In the genomic region with DNA sequence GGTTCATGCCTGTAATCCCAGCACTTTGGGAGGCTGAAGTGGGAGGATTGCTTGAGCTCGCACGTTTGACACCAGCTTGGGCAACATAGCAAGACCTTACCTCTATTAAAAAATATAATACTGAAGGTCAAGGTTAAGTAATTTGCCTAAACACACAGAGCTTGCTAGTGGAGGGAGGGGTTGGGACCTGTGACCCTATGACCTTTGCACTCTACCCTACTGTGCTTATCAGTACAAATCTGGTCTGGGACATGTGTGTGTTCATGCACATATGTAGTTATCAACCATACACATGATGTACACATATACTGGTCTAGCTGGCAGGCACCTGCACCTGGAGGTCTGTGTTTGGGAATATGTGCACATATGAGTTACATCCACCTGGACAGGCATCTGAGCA, we compare ENCODE assay signal across 1 cellular context.
TF ChIP-seq lines count a peak whose summit lies in the region.

No MANE protein-coding gene starts in this region.

TF ChIP-seq in HepG2, 621 proteins besides CTCF, POLR2A, EP300 and RAD21 (continued from another document):
- TF ChIP-seq, protein P1, sequence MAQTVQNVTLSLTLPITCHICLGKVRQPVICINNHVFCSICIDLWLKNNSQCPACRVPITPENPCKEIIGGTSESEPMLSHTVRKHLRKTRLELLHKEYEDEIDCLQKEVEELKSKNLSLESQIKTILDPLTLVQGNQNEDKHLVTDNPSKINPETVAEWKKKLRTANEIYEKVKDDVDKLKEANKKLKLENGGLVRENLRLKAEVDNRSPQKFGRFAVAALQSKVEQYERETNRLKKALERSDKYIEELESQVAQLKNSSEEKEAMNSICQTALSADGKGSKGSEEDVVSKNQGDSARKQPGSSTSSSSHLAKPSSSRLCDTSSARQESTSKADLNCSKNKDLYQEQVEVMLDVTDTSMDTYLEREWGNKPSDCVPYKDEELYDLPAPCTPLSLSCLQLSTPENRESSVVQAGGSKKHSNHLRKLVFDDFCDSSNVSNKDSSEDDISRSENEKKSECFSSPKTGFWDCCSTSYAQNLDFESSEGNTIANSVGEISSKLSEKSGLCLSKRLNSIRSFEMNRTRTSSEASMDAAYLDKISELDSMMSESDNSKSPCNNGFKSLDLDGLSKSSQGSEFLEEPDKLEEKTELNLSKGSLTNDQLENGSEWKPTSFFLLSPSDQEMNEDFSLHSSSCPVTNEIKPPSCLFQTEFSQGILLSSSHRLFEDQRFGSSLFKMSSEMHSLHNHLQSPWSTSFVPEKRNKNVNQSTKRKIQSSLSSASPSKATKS (CRISPR knock-in tag; IDR thresholded peaks at IDR 0.05) = no peak
- TF ChIP-seq, protein P2, sequence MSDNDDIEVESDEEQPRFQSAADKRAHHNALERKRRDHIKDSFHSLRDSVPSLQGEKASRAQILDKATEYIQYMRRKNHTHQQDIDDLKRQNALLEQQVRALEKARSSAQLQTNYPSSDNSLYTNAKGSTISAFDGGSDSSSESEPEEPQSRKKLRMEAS (IDR thresholded peaks at IDR 0.05) = no peak
- TF ChIP-seq NPAS2 (CRISPR knock-in tag; IDR thresholded peaks at IDR 0.05; ENCODE audit: borderline replicate concordance) = no peak
- peak; percentile 49; the same call in 1 of the 2 replicates for TF ChIP-seq NCOR1 (IDR thresholded peaks at IDR 0.05; ENCODE audit: borderline replicate concordance, low read length)
- TF ChIP-seq NR2F1 (CRISPR knock-in tag; IDR thresholded peaks at IDR 0.05) = peak in 1 of 2 experiments; percentile 54; a peak in 1 of 4 replicates
- TF ChIP-seq NR2C2 (CRISPR knock-in tag; IDR thresholded peaks at IDR 0.05; ENCODE audit: borderline replicate concordance) = peak; percentile 85
- TF ChIP-seq, protein P3, sequence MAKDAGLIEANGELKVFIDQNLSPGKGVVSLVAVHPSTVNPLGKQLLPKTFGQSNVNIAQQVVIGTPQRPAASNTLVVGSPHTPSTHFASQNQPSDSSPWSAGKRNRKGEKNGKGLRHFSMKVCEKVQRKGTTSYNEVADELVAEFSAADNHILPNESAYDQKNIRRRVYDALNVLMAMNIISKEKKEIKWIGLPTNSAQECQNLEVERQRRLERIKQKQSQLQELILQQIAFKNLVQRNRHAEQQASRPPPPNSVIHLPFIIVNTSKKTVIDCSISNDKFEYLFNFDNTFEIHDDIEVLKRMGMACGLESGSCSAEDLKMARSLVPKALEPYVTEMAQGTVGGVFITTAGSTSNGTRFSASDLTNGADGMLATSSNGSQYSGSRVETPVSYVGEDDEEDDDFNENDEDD (CRISPR knock-in tag; IDR thresholded peaks at IDR 0.05; ENCODE audit: borderline replicate concordance) = no peak
